In genomic region chr10:116899626-116900025, GRCh38 we compare ENCODE assay signal across 30 cellular contexts. TPM values are rescaled to one million over a fixed set of nuclear protein-coding genes. Genes with fewer than 3 reads are reported as not detected.
"Had no signal": no experiment of that assay in that cellular context is flagged by ENCODE, and none has a peak within 500 bp of the region (broad histone marks: within the 10 kb centered on the region; RNA-seq: fewer than 3 reads in every experiment).

No MANE protein-coding gene starts in this region.

- DNase-seq: activated CD4-positive, alpha-beta T cell treated with anti-CD3 and anti-CD28 coated beads for 4 hours; activated CD4-positive, alpha-beta T cell treated with anti-CD3 and anti-CD28 coated beads, Interleukin-2, amount 50 U/mL, for 4 hours; activated effector memory CD4-positive, alpha-beta T cell treated with Interleukin-2 at 50 U/mL for 16 hours; activated naive CD4-positive, alpha-beta T cell treated with Interleukin-2 at 50 U/mL for 16 hours; activated naive CD8-positive, alpha-beta T cell treated with anti-CD3 and anti-CD28 coated beads for 36 hours; activated T-cell treated with anti-CD3 and anti-CD28 coated beads for 4 hours; activated T-cell treated with anti-CD3 and anti-CD28 coated beads, Interleukin-2, amount 50 U/mL, for 72 hours; adrenal gland; aorta; dorsolateral prefrontal cortex; effector memory CD8-positive, alpha-beta T cell; head of caudate nucleus; hippocampal formation; left ventricle myocardium inferior; naive B cell; ovary; stimulated activated CD4-positive, alpha-beta T cell treated with anti-CD3 and anti-CD28 coated beads, Interleukin-15, amount 100 ng/mL, for 24 hours; stimulated activated CD4-positive, alpha-beta T cell treated with anti-CD3 and anti-CD28 coated beads, Interleukin-2, amount 100 ng/mL, for 24 hours; stimulated activated naive B cell treated with anti-CD40 and anti-IgM and Interleukin-4, amounts not matched to agents 10 μg/mL and 1 μg/mL and 100 μg/mL, for 72 hours; tibial artery; upper lobe of right lung had no signal

- H3K27me3 ChIP-seq: adrenal gland, cardiac muscle cell, dorsolateral prefrontal cortex, gastroesophageal sphincter, ovary, suprapubic skin, tibial artery, upper lobe of right lung had no signal

- H3K4me1 ChIP-seq: adrenal gland, gastroesophageal sphincter, left ventricle myocardium inferior, prostate gland, suprapubic skin, tibial artery, upper lobe of right lung had no signal

- H3K27ac ChIP-seq: adrenal gland, cardiac muscle cell, coronary artery, gastroesophageal sphincter, left ventricle myocardium inferior, ovary, prostate gland, suprapubic skin, tibial artery, upper lobe of right lung, VCaP had no signal

- H3K4me3 ChIP-seq: adrenal gland, cardiac muscle cell, coronary artery, dorsolateral prefrontal cortex, gastroesophageal sphincter, left ventricle myocardium inferior, lung, ovary, prostate gland, suprapubic skin, tibial artery, upper lobe of right lung had no signal

- H3K9me3 ChIP-seq: adrenal gland, gastroesophageal sphincter, left ventricle myocardium inferior, ovary, prostate gland, suprapubic skin, tibial artery, upper lobe of right lung had no signal

- ATAC-seq: activated T-cell treated with anti-CD3 and anti-CD28 coated beads, Interleukin-2, amount 50 U/mL, for 72 hours; effector memory CD8-positive, alpha-beta T cell; gastroesophageal sphincter; stimulated activated naive B cell treated with anti-CD40 and anti-IgM and Interleukin-4, amounts not matched to agents 10 μg/mL and 1 μg/mL and 100 μg/mL, for 72 hours; upper lobe of right lung had no signal

- H3K36me3 ChIP-seq: adrenal gland, cardiac muscle cell, gastroesophageal sphincter, left ventricle myocardium inferior, ovary, prostate gland had no signal

RNA-seq across cellular contexts. Expression of gene ENO4, which starts 50.3 kb away (rescaled TPM):
- total RNA-seq: activated naive CD8-positive, alpha-beta T cell treated with anti-CD3 and anti-CD28 coated beads for 36 hours; activated T-cell treated with anti-CD3 and anti-CD28 coated beads, Interleukin-2, amount 50 U/mL, for 72 hours; fibroblast of villous mesenchyme; left ventricle myocardium inferior; T-helper 1 cell treated with Interleukin-12 subunit alpha and Interleukin-12 subunit beta and Interleukin-4 antibody, amounts not matched to agents 30 ng/mL and 1 ng/mL, for 36 hours; upper lobe of right lung had no signal
